In the genomic region with DNA sequence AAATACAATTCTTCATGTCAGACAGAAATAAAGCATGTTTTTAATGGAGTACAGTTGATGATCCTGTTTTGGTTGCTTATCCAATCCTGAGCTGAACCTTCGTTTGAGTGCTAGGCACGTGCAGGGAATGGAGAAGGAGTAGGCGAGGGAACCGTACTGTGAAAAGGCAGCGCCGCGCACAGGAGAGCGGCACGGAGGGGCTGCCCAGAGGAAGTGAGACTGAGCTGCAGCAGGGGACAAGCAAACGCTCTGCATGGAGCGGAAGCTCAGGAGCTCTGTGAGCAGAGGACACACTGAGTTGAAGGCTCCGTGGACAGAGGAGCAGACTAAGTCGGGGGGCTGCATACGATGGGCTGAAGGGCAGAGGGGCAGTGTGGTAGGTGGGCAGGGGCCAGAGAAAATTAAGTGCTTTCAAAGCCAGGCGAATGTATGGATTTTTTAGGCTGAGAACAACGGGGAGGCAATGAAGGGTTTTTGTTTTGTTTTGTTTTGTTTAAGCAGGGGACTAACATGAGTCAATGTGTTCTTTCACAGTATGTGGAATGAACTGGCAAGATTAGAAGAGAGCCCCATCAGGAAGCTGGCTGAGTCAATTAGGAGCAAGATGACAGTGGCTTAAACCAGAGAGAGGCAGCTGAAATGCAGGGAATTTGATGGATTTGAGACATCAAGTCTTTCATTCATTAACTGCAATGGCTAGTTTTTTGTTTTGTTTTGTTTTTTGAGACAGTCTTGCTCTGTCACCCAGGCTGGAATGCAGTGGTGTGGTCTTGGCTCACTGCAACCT, we compare ENCODE assay signal across 8 cellular contexts. TPM values are rescaled to one million over a fixed set of nuclear protein-coding genes. Genes with fewer than 3 reads are reported as not detected.
A peak's percentile ranks its signal among the peaks of the same experiment; 100 is the strongest.
DNase-seq lines count a peak whose midpoint lies in the region; ATAC-seq and TF ChIP-seq lines count a peak whose summit lies in the region.

No MANE protein-coding gene starts in this region.

- intact Hi-C loops in tibial artery (cut with DNase I; ENCODE audit: low total_unique reads), result no loop called here

- H3K27me3 Mint-ChIP-seq in GM23338 (ENCODE audit: insufficient read depth, low read depth, poor library complexity), result peaks cover 5% of the 10 kb centered on the region

- H3K9me2 ChIP-seq in GM23338 (ENCODE audit: insufficient read depth) (no peaks in the 10 kb centered on the region), SU-DHL-6 (replicated peaks; ENCODE audit: insufficient read depth, low read length) (no peaks in the 10 kb centered on the region), hepatocyte (replicated peaks; ENCODE audit: insufficient read depth) (no peaks in the 10 kb centered on the region)

- DNase-seq in GM06990 (ENCODE audit: extremely low read depth, insufficient read length) (peak; percentile 69), GM23338 (ENCODE audit: low spot score) (peak; percentile 37), hepatocyte (ENCODE audit: low spot score) (no peak), NCI-H748 treated with DMSO at 0.1 percent for 48 hours (lab: John Stamatoyannopoulos, UW) (no peak), NCI-H187 treated with DMSO at 0.1 percent for 48 hours (lab: John Stamatoyannopoulos, UW) (no peak), tibial artery (no peak)

- no peak overlapping the region for H3K27ac ChIP-seq in GM23338 (ENCODE audit: low read depth)
- no peak overlapping the region for H3K27ac ChIP-seq in SU-DHL-6 (ENCODE audit: low read depth, low read length)
- peak overlapping the region; percentile 0 for H3K27ac ChIP-seq in hepatocyte
- H3K27ac ChIP-seq in tibial artery, result no peak overlapping the region

- H3F3A ChIP-seq in GM23338 (replicated peaks; ENCODE audit: low read depth) (no peaks in the 10 kb centered on the region), SU-DHL-6 (ENCODE audit: insufficient read depth) (no peaks in the 10 kb centered on the region)

- no peaks in the 10 kb centered on the region; the same call in 2 of the 3 replicates for H3K36me3 Mint-ChIP-seq in GM23338 (ENCODE audit: low read depth)

- no peak for TF ChIP-seq CTCF in GM06990 (IDR thresholded peaks at IDR 0.05; ENCODE audit: insufficient read depth, low read length, poor library complexity, severe bottlenecking)
- no peak for TF ChIP-seq CTCF in GM23338 (conservative IDR thresholded peaks at IDR 0.05; ENCODE audit: low read depth in 2 of 2)
- TF ChIP-seq CTCF in SU-DHL-6 (IDR thresholded peaks at IDR 0.05; ENCODE audit: insufficient read depth, low read length, poor library complexity, severe bottlenecking), result no peak
- TF ChIP-seq CTCF in hepatocyte (IDR thresholded peaks at IDR 0.05; ENCODE audit: poor library complexity), result no peak
- no peak for TF ChIP-seq CTCF in tibial artery (IDR thresholded peaks at IDR 0.05)

- H3K4me1 Mint-ChIP-seq in GM23338, result peaks cover 7% of the 10 kb centered on the region

- H3K79me2 ChIP-seq in GM23338 (replicated peaks; ENCODE audit: insufficient read depth), result no peaks in the 10 kb centered on the region
- H3K79me2 ChIP-seq in SU-DHL-6 (ENCODE audit: insufficient read depth, low read length), result no peaks in the 10 kb centered on the region
- no peaks in the 10 kb centered on the region for H3K79me2 ChIP-seq in hepatocyte

- no peaks in the 10 kb centered on the region for H4K20me1 ChIP-seq in GM23338 (replicated peaks; ENCODE audit: insufficient read depth)
- no peaks in the 10 kb centered on the region for H4K20me1 ChIP-seq in SU-DHL-6 (ENCODE audit: low read depth, low read length)
- H4K20me1 ChIP-seq in hepatocyte (ENCODE audit: insufficient read depth, poor library complexity, severe bottlenecking), result no peaks in the 10 kb centered on the region

- H3K9me3 ChIP-seq in SU-DHL-6 (ENCODE audit: insufficient read depth, low read length) (no peaks in the 10 kb centered on the region), hepatocyte (ENCODE audit: low read depth) (no peaks in the 10 kb centered on the region), tibial artery (no peaks in the 10 kb centered on the region)

- no peak overlapping the region for H3K4me3 Mint-ChIP-seq in GM23338

- H3K27me3 ChIP-seq in GM06990 (replicated peaks; ENCODE audit: control insufficient read depth, insufficient read depth, low read length) (no peaks in the 10 kb centered on the region), GM23338 (ENCODE audit: insufficient read depth) (no peaks in the 10 kb centered on the region), SU-DHL-6 (ENCODE audit: low read length) (no peaks in the 10 kb centered on the region), hepatocyte (no peaks in the 10 kb centered on the region), tibial artery (no peaks in the 10 kb centered on the region)

- H3K27ac Mint-ChIP-seq in GM23338, result no peak overlapping the region

- H2AFZ ChIP-seq in GM23338 (no peak overlapping the region), SU-DHL-6 (ENCODE audit: low read depth, low read length, severe bottlenecking) (peak overlapping the region; percentile 76), hepatocyte (no peak overlapping the region)

- H3K4me3 ChIP-seq in GM06990 (replicated peaks; ENCODE audit: low read depth, low read length) (peak overlapping the region; percentile 19), GM23338 (no peak overlapping the region), SU-DHL-6 (ENCODE audit: insufficient read depth, low read length, poor library complexity, severe bottlenecking) (no peak overlapping the region), hepatocyte (no peak overlapping the region), tibial artery (no peak overlapping the region)

- H3K4me1 ChIP-seq in GM23338 (ENCODE audit: insufficient read depth) (no peaks in the 10 kb centered on the region), hepatocyte (ENCODE audit: insufficient read depth) (peaks cover 5% of the 10 kb centered on the region), tibial artery (peaks cover 0 to 4% (median 0%) of the 10 kb centered on the region in 4 donors)

- H3K36me3 ChIP-seq in GM06990 (ENCODE audit: control insufficient read depth, insufficient read depth, low read length), result no peaks in the 10 kb centered on the region; the same call in 1 of the 2 replicates
- H3K36me3 ChIP-seq in GM23338 (ENCODE audit: insufficient read depth), result no peaks in the 10 kb centered on the region; the same call in 1 of the 2 replicates
- H3K36me3 ChIP-seq in SU-DHL-6 (ENCODE audit: low read length), result no peaks in the 10 kb centered on the region
- H3K36me3 ChIP-seq in hepatocyte (replicated peaks; ENCODE audit: insufficient read depth, low read depth), result no peaks in the 10 kb centered on the region
- H3K36me3 ChIP-seq in tibial artery, result peaks cover 53 to 66% (median 65%) of the 10 kb centered on the region in 3 donors

- WGBS in hepatocyte (ENCODE audit: low lambda C conversion rate, missing lambda C conversion rate), result 83% methylated on average over 16 of the region's 16 CpGs

- H3K9ac ChIP-seq in SU-DHL-6 (ENCODE audit: low read length), result peak overlapping the region; percentile 27; the same call in 1 of the 2 replicates

- ATAC-seq in GM23338 (peak; percentile 72), GM21423 (IDR thresholded peaks at IDR 0.05; ENCODE audit: unreplicated experiment) (no peak)

- H3K9me3 Mint-ChIP-seq in GM23338, result no peaks in the 10 kb centered on the region; the same call in 2 of the 3 replicates

- H3K4me2 ChIP-seq in GM23338 (no peak overlapping the region), SU-DHL-6 (ENCODE audit: low read depth, low read length, poor library complexity, severe bottlenecking) (peak overlapping the region; percentile 46), hepatocyte (no peak overlapping the region)

TF ChIP-seq in GM23338, 12 proteins besides CTCF, POLR2A, EP300 and RAD21 (continues in another document):
- no peak for TF ChIP-seq EZH2 (IDR thresholded peaks at IDR 0.05; ENCODE audit: low read depth, unreplicated experiment)
- TF ChIP-seq CREB1 (CRISPR knock-in tag; IDR thresholded peaks at IDR 0.05; ENCODE audit: low read depth), result no peak
- no peak for TF ChIP-seq NANOG (IDR thresholded peaks at IDR 0.05; ENCODE audit: borderline replicate concordance)
- TF ChIP-seq JUNB (IDR thresholded peaks at IDR 0.05; ENCODE audit: unreplicated experiment), result no peak
- no peak for TF ChIP-seq POLR2AphosphoS5 (IDR thresholded peaks at IDR 0.05; ENCODE audit: low read depth)
- TF ChIP-seq ZNF331 (CRISPR knock-in tag; IDR thresholded peaks at IDR 0.05; ENCODE audit: low read depth), result no peak
- TF ChIP-seq STAT1 (IDR thresholded peaks at IDR 0.05; ENCODE audit: unreplicated experiment), result no peak
- TF ChIP-seq, protein P1, sequence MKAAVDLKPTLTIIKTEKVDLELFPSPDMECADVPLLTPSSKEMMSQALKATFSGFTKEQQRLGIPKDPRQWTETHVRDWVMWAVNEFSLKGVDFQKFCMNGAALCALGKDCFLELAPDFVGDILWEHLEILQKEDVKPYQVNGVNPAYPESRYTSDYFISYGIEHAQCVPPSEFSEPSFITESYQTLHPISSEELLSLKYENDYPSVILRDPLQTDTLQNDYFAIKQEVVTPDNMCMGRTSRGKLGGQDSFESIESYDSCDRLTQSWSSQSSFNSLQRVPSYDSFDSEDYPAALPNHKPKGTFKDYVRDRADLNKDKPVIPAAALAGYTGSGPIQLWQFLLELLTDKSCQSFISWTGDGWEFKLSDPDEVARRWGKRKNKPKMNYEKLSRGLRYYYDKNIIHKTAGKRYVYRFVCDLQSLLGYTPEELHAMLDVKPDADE (IDR thresholded peaks at IDR 0.05), result no peak

RNA-seq across cellular contexts. Expression of gene TM2D3, which starts 23.8 kb away (rescaled TPM):
- 33.9 and 36.6 TPM in 2 replicates for total RNA-seq in GM23338 (2014; rRNA removed; shearing (Covaris generic))
- polyA plus RNA-seq in GM23338 (2016; fragmentation: Nextera tagmentation; extraction: Ambion mirVana) (26.2 and 28.7 TPM in 2 replicates), hepatocyte (49.6 and 55.7 TPM in 2 replicates)
- 41.9 and 46.6 TPM in 2 replicates for total RNA-seq in hepatocyte

RNA-seq across cellular contexts. Expression of gene TARS3, which starts 48.3 kb away (rescaled TPM):
- 15.4 and 16.5 TPM in 2 replicates for total RNA-seq in GM23338 (2014; rRNA removed; shearing (Covaris generic))
- 12.7 and 13.0 TPM in 2 replicates for polyA plus RNA-seq in GM23338 (2016; fragmentation: Nextera tagmentation; extraction: Ambion mirVana)
- 12.8 and 28.5 TPM in 2 replicates for total RNA-seq in hepatocyte
- polyA plus RNA-seq in hepatocyte, result 9.7 and 10.6 TPM in 2 replicates

Comparison
In these comparisons a context has a peak if more than half of its experiments do, and no peak if none do; other contexts are left out.
1. DNase-seq: peak in GM06990 (single experiment) and GM23338 (single experiment); none in hepatocyte (single experiment), NCI-H748 treated with DMSO at 0.1 percent for 48 hours (single experiment), NCI-H187 treated with DMSO at 0.1 percent for 48 hours (single experiment) and tibial artery (0 of 2).